ENCODE assay signal across 8 cellular contexts in the genomic region with DNA sequence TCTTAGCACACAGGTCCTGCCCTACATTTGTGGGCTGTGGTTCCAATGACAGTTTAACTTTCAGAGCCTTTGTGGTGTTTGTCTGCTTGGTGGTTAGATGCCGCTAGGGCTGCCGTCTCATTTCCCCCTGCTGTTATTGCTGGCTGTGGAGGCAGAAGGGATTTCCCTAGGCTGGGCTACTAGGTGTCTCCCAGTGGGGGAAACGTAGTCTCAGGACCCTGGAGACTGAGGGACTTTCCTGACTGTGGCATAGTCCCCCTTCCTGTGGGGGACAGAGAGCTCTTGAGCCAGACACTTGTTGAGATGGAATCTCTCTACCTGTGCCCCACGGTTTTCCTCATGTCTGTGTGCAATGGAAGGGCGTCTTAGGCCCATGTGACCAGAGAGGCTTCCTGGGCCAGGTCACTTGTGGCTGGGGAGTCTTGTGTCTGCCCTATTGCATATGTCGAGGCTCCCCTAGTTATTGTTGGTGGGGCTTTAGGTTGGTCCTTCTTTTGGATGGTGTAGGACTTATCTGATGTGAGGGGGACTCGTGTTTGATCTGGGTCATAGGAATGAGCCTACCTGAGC.
DNase-seq lines count a peak whose midpoint lies in the region; ATAC-seq and TF ChIP-seq lines count a peak whose summit lies in the region.

No MANE protein-coding gene starts in this region.

- H3K9me3 Mint-ChIP-seq in Caco-2 (ENCODE audit: unreplicated experiment), result no peaks in the 10 kb centered on the region

- no peaks in the 10 kb centered on the region for H3K9me3 ChIP-seq in Caco-2

- no TSS peak for BruUV-seq in Caco-2 (replicated peaks; lab: Mats Ljungman, UMichigan)

- intact Hi-C loops in Caco-2 (cut with micrococcal nuclease; ENCODE audit: unreplicated experiment), result no loop called here
- intact Hi-C loops in sciatic nerve (cut with DNase I), result no loop called here

- H3K36me3 Mint-ChIP-seq in Caco-2 (ENCODE audit: insufficient read depth, unreplicated experiment), result no peaks in the 10 kb centered on the region

- no peak for DNase-seq in Caco-2
- DNase-seq in Jurkat, Clone E6-1 (ENCODE audit: low read depth, low spot score), result peak; percentile 95
- DNase-seq in activated T-cell treated with anti-CD3 and anti-CD28 coated beads for 48 hours (ENCODE audit: low read depth), result peak; percentile 59
- DNase-seq in sciatic nerve (ENCODE audit: low spot score), result no peak
- no peak for DNase-seq in mesenteric fat pad (ENCODE audit: low spot score)
- DNase-seq in cerebellum (ENCODE audit: low spot score), result no peak
- no peak for DNase-seq in NCI-H1417 treated with DMSO at 0.1 percent for 48 hours (lab: John Stamatoyannopoulos, UW)

- H3K4me3 Mint-ChIP-seq in Caco-2 (ENCODE audit: unreplicated experiment), result no peak overlapping the region

- H3K27me3 Mint-ChIP-seq in Caco-2 (ENCODE audit: insufficient read depth, unreplicated experiment), result no peaks in the 10 kb centered on the region

- H3K36me3 ChIP-seq in Caco-2 (ENCODE audit: control insufficient read depth, insufficient read depth, low read length), result no peaks in the 10 kb centered on the region

- H3K27me3 ChIP-seq in Caco-2 (replicated peaks; ENCODE audit: control insufficient read depth, insufficient read depth, low read length), result no peaks in the 10 kb centered on the region

- POLR2A ChIA-PET in Caco-2 (lab: Charles Lee), result no interaction called here

- no peak overlapping the region for H3K4me3 ChIP-seq in Caco-2 (ENCODE audit: low read depth, low read length)
- H3K4me3 ChIP-seq in Jurkat, Clone E6-1 (ENCODE audit: low read length), result peak overlapping the region; percentile 38

- H3K4me1 Mint-ChIP-seq in Caco-2 (ENCODE audit: low read depth, unreplicated experiment), result peaks cover 13% of the 10 kb centered on the region

- ATAC-seq in GM21515 (IDR thresholded peaks at IDR 0.05; ENCODE audit: unreplicated experiment) (peak; percentile 98), sciatic nerve (peak; percentile 58)

- CTCF ChIA-PET in Caco-2 (lab: Charles Lee), result no interaction called here

- TF ChIP-seq CTCF in Caco-2 (IDR thresholded peaks at IDR 0.05; ENCODE audit: insufficient read depth in 1 of 2, low read depth in 1 of 2, low read length in 1 of 2, severe bottlenecking in 1 of 2, unreplicated experiment in 1 of 2), result no peak

- H3K4me1 ChIP-seq in Caco-2, result peaks cover 2% of the 10 kb centered on the region; the same call in 1 of the 2 replicates

- H3K27ac Mint-ChIP-seq in Caco-2 (ENCODE audit: unreplicated experiment), result peak overlapping the region; percentile 49

Comparison
In these comparisons a context has a peak if more than half of its experiments do, and no peak if none do; other contexts are left out.
1. DNase-seq: peak in Jurkat, Clone E6-1 (single experiment) and activated T-cell treated with anti-CD3 and anti-CD28 coated beads for 48 hours (single experiment); none in Caco-2 (0 of 2), sciatic nerve (single experiment), mesenteric fat pad (single experiment), cerebellum (single experiment) and NCI-H1417 treated with DMSO at 0.1 percent for 48 hours (single experiment).